In genomic region chr6:37177950-37178517, GRCh38 we compare ENCODE assay signal across 1 cellular context.
TF ChIP-seq lines count a peak whose summit lies in the region.

No MANE protein-coding gene starts in this region.

TF ChIP-seq in K562, 482 proteins besides CTCF, POLR2A, EP300 and RAD21 (continued from another document and continues in another):
- TF ChIP-seq FOXP4 (CRISPR knock-in tag; IDR thresholded peaks at IDR 0.05; ENCODE audit: borderline replicate concordance) (no peak), PBX2 (CRISPR knock-in tag; IDR thresholded peaks at IDR 0.05; ENCODE audit: low read depth) (no peak), PBX2 (tag; conservative IDR thresholded peaks at IDR 0.05; ENCODE audit: low read depth) (no peak), NCOR1 (IDR thresholded peaks at IDR 0.05) (no peak), HDAC1 (IDR thresholded peaks at IDR 0.05) (peak in 1 of 2 experiments; percentile 26; a peak in 2 of 4 replicates), THRAP3 (IDR thresholded peaks at IDR 0.05; ENCODE audit: borderline replicate concordance) (no peak), MTA3 (IDR thresholded peaks at IDR 0.05; ENCODE audit: borderline replicate concordance) (0 out of 2 replicates have a peak, but pooled peaks have one; percentile 0), ZBTB9 (CRISPR knock-in tag; IDR thresholded peaks at IDR 0.05) (no peak), ESRRB (CRISPR knock-in tag; IDR thresholded peaks at IDR 0.05; ENCODE audit: borderline replicate concordance) (no peak), ZNF766 (CRISPR knock-in tag; conservative IDR thresholded peaks at IDR 0.05) (0 out of 2 replicates have a peak, but pooled peaks have one; percentile 15), ZNF311 (CRISPR knock-in tag; IDR thresholded peaks at IDR 0.05) (no peak), PHF8 (IDR thresholded peaks at IDR 0.05; ENCODE audit: borderline replicate concordance, low read length) (no peak), ELF4 (CRISPR knock-in tag; IDR thresholded peaks at IDR 0.05) (no peak), ZNF583 (CRISPR knock-in tag; IDR thresholded peaks at IDR 0.05) (no peak), CUX1 (CRISPR knock-in tag; IDR thresholded peaks at IDR 0.05) (peak; percentile 23; the same call in 1 of the 2 replicates), EHMT2 (IDR thresholded peaks at IDR 0.05) (peak; percentile 78), ETS2 (tag; IDR thresholded peaks at IDR 0.05; ENCODE audit: borderline replicate concordance, poor library complexity, severe bottlenecking) (no peak), ZC3H11A (IDR thresholded peaks at IDR 0.05; ENCODE audit: low read depth, low read length) (no peak), MXD1 (CRISPR knock-in tag; IDR thresholded peaks at IDR 0.05; ENCODE audit: borderline replicate concordance, poor library complexity, severe bottlenecking) (no peak), HMBOX1 (IDR thresholded peaks at IDR 0.05) (0 out of 2 replicates have a peak, but pooled peaks have one; percentile 35), ZNF511 (CRISPR knock-in tag; IDR thresholded peaks at IDR 0.05) (0 out of 2 replicates have a peak, but pooled peaks have one; percentile 14), ZNF3 (CRISPR knock-in tag; IDR thresholded peaks at IDR 0.05) (no peak), ZNF639 (CRISPR knock-in tag; conservative IDR thresholded peaks at IDR 0.05 in 1 of 2, IDR thresholded peaks at IDR 0.05 in 1 of 2) (0 out of 4 replicates have a peak, but pooled peaks of 1 of the 2 experiments have one; percentile 48), CCNT2 (IDR thresholded peaks at IDR 0.05; ENCODE audit: borderline replicate concordance, extremely low read depth, insufficient read length, low read depth, low read length) (no peak), MEF2A (IDR thresholded peaks at IDR 0.05; ENCODE audit: control insufficient read depth, low read depth, low read length) (no peak), ZNF699 (CRISPR knock-in tag; IDR thresholded peaks at IDR 0.05; ENCODE audit: insufficient replicate concordance) (no peak), CC2D1A (IDR thresholded peaks at IDR 0.05) (no peak), NUFIP1 (IDR thresholded peaks at IDR 0.05; ENCODE audit: partially characterized antibody) (no peak), ZNF589 (CRISPR knock-in tag; IDR thresholded peaks at IDR 0.05; ENCODE audit: low read depth) (no peak), TAF1 (IDR thresholded peaks at IDR 0.05; ENCODE audit: control insufficient read depth, extremely low read depth, insufficient read depth, low read length, severe bottlenecking) (no peak), ZBTB5 (IDR thresholded peaks at IDR 0.05) (no peak), HCFC1 (IDR thresholded peaks at IDR 0.05; ENCODE audit: low read depth, low read length) (no peak), ZNF561 (CRISPR knock-in tag; conservative IDR thresholded peaks at IDR 0.05) (no peak), SRSF1 (IDR thresholded peaks at IDR 0.05; ENCODE audit: low read depth, low read length) (no peak), ZNF274 (IDR thresholded peaks at IDR 0.05; ENCODE audit: borderline replicate concordance, low read depth, low read length) (no peak), HNRNPK (IDR thresholded peaks at IDR 0.05; ENCODE audit: low read depth, low read length, poor library complexity, severe bottlenecking) (no peak), L3MBTL2 (IDR thresholded peaks at IDR 0.05) (no peak), ZFP30 (CRISPR knock-in tag; IDR thresholded peaks at IDR 0.05; ENCODE audit: borderline replicate concordance) (no peak), MAX (CRISPR knock-in tag; IDR thresholded peaks at IDR 0.05) (no peak), CTBP1 (IDR thresholded peaks at IDR 0.05; ENCODE audit: borderline replicate concordance) (peak; percentile 26; the same call in 1 of the 2 replicates), HDAC2 (IDR thresholded peaks at IDR 0.05) (peak; percentile 23), TEAD4 (IDR thresholded peaks at IDR 0.05; ENCODE audit: low read length) (no peak), TEAD4 (CRISPR knock-in tag; IDR thresholded peaks at IDR 0.05; ENCODE audit: borderline replicate concordance) (no peak), POU5F1 (IDR thresholded peaks at IDR 0.05; ENCODE audit: borderline replicate concordance, low read depth, low read length, partially characterized antibody) (no peak), HIVEP1 (CRISPR knock-in tag; IDR thresholded peaks at IDR 0.05) (peak; percentile 3; the same call in 1 of the 2 replicates), HDAC8 (tag; IDR thresholded peaks at IDR 0.05) (no peak), MECOM (CRISPR knock-in tag; IDR thresholded peaks at IDR 0.05) (no peak), LARP7 (IDR thresholded peaks at IDR 0.05) (no peak)
